ENCODE assay signal across 24 cellular contexts in the genomic region with DNA sequence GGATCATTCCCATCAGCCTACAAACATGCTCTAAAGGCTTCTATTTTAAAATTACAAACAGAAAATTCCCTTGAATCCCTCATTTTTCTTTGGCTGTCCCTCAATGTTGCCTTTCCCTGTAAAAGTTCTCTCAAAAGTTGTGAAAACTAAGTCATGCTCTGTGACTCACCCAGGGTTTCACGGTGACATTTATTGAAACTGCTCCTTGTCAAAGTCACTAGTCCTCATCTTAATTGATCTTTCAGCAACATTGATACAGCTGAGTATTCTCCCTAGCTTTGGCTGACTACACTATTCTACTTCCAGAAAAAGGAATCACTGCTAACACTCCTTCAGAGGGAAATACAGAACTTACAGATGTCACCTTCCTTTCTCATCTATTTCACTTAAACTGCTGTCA.
DNase-seq lines count a peak whose midpoint lies in the region; ATAC-seq, FAIRE-seq and TF ChIP-seq lines count a peak whose summit lies in the region.
"Had no signal": no experiment of that assay in that cellular context is flagged by ENCODE, and none has a peak within 500 bp of the region (broad histone marks: within the 10 kb centered on the region; RNA-seq: fewer than 3 reads in every experiment).

No MANE protein-coding gene starts in this region.

- TF ChIP-seq EP300 in GM12878 (IDR thresholded peaks at IDR 0.05; ENCODE audit: borderline replicate concordance in 1 of 2, control insufficient read depth in 1 of 2, low read depth in 2 of 2, low read length in 2 of 2) = no peak

- no peak overlapping the region for H3K27ac ChIP-seq in MM.1S (ENCODE audit: low read length)
- H3K27ac ChIP-seq in OCI-LY3 (ENCODE audit: low read length) = no peak overlapping the region
- no peak overlapping the region for H3K27ac ChIP-seq in GM12878 (ENCODE audit: control insufficient read depth, insufficient read depth)
- H3K27ac ChIP-seq: BLaER1 had no signal

- H3F3A ChIP-seq in MM.1S (ENCODE audit: insufficient read depth, low read length) = peaks cover 3% of the 10 kb centered on the region; the same call in 1 of the 2 replicates

- H3K79me2 ChIP-seq in MM.1S (ENCODE audit: low read length) (no peaks in the 10 kb centered on the region), OCI-LY3 (ENCODE audit: low read length) (no peaks in the 10 kb centered on the region), GM12878 (ENCODE audit: control insufficient read depth, insufficient read depth, low read length) (no peaks in the 10 kb centered on the region)

- intact Hi-C loops in GM12878 (cut with micrococcal nuclease; ENCODE audit: unreplicated experiment) = no loop called here

- no peak for DNase-seq in GM18507 (ENCODE audit: extremely low spot score, insufficient read length, low read depth)
- no peak for DNase-seq in MM.1S
- DNase-seq in GM12878 (ENCODE audit: low read depth, low spot score) = no peak
- DNase-seq in NCI-H187 treated with DMSO at 0.1 percent for 48 hours (lab: John Stamatoyannopoulos, UW) = no peak
- DNase-seq in NCI-H446 (lab: John Stamatoyannopoulos, UW) = no peak
- no peak for DNase-seq in COLO668 (lab: John Stamatoyannopoulos, UW; ENCODE audit: unreplicated experiment)
- DNase-seq: 8988T; ACHN; BE2C; C1 segment of cervical spinal cord; Caco-2; Calu3; CD4-positive, alpha-beta memory T cell; CD4-positive, CD25-positive, alpha-beta regulatory T cell; CD8-positive, alpha-beta memory T cell; DMS79 treated with DMSO at 0.1 percent for 48 hours; GF-D8 had no signal

- TF ChIP-seq POLR2A in GM12878 (IDR thresholded peaks at IDR 0.05; ENCODE audit: low read depth, low read length) = no peak

- CTCF ChIA-PET in GM12878 (lab: Yijun Ruan, JAX) = no interaction called here

- H2AFZ ChIP-seq in MM.1S (ENCODE audit: low read length) (no peak overlapping the region), OCI-LY3 (ENCODE audit: low read depth, low read length) (no peak overlapping the region), GM12878 (ENCODE audit: control insufficient read depth, low read depth, low read length) (no peak overlapping the region)

- POLR2A ChIA-PET in GM12878 (lab: Charles Lee) = no interaction called here

- in situ Hi-C loops in GM12878 (cut with MboI) = no loop called here

- no peaks in the 10 kb centered on the region for H4K20me1 ChIP-seq in MM.1S (ENCODE audit: insufficient read depth, low read length)
- no peaks in the 10 kb centered on the region for H4K20me1 ChIP-seq in OCI-LY3 (ENCODE audit: insufficient read depth, low read length)
- no peaks in the 10 kb centered on the region for H4K20me1 ChIP-seq in GM12878 (ENCODE audit: control insufficient read depth, insufficient read depth)
- H4K20me1 ChIP-seq: BLaER1 had no signal

- RAD21 ChIA-PET in GM12878 (lab: Charles Lee; ENCODE audit: unreplicated experiment) = no interaction called here

- ATAC-seq in GM12878 = peak; percentile 53

- H3K4me3 ChIP-seq in MM.1S (ENCODE audit: low read length) (no peak overlapping the region), OCI-LY3 (ENCODE audit: low read length) (no peak overlapping the region), GM12878 (no peak overlapping the region)
- H3K4me3 ChIP-seq: BLaER1 had no signal

- H3K36me3 ChIP-seq in MM.1S (replicated peaks; ENCODE audit: insufficient read depth, low read length) = no peaks in the 10 kb centered on the region
- H3K36me3 ChIP-seq in OCI-LY3 (replicated peaks; ENCODE audit: low read depth, low read length) = no peaks in the 10 kb centered on the region
- H3K36me3 ChIP-seq in GM12878 (ENCODE audit: control insufficient read depth in 2 of 2, insufficient read depth in 2 of 2, low read length in 1 of 2) = no peaks in the 10 kb centered on the region
- H3K36me3 ChIP-seq: BE2C, BLaER1 had no signal

- FAIRE-seq in GM18507 (lab: Jason Lieb, UNC) = peak; percentile 49
- peak; percentile 71 for FAIRE-seq in GM12878 (lab: Jason Lieb, UNC)
- FAIRE-seq: A204.1, D721Med, G401.6, GM12892, GM19239 had no signal

- BruUV-seq in GM12878 (replicated peaks; lab: Mats Ljungman, UMichigan) = no TSS peak

- TF ChIP-seq CTCF in MM.1S (IDR thresholded peaks at IDR 0.05; ENCODE audit: low read length) = no peak
- TF ChIP-seq CTCF in OCI-LY3 (IDR thresholded peaks at IDR 0.05; ENCODE audit: low read depth, low read length) = no peak
- TF ChIP-seq CTCF in GM12878 (IDR thresholded peaks at IDR 0.05 in 2 of 3, conservative IDR thresholded peaks at IDR 0.05 in 1 of 3; ENCODE audit: control insufficient read depth in 2 of 3, extremely low read depth in 1 of 3, insufficient read depth in 1 of 3, low read depth in 3 of 3, low read length in 3 of 3) = no peak

- TF ChIP-seq RAD21 in GM12878 (IDR thresholded peaks at IDR 0.05; ENCODE audit: insufficient read depth, low read depth, low read length) = no peak

- 0% methylated on average over 1 of the region's 1 CpG for WGBS in GM12878 (ENCODE audit: insufficient coverage, insufficient replicate concordance, low lambda C conversion rate, missing lambda C conversion rate)

- H3K4me1 ChIP-seq in MM.1S (ENCODE audit: low read length) (peaks cover 11% of the 10 kb centered on the region), OCI-LY3 (ENCODE audit: low read length) (peaks cover 8% of the 10 kb centered on the region), GM12878 (ENCODE audit: control insufficient read depth, insufficient read depth, low read length) (peaks cover 6% of the 10 kb centered on the region)
- H3K4me1 ChIP-seq: BE2C, BLaER1, Caco-2 had no signal

- H3K4me2 ChIP-seq in MM.1S (ENCODE audit: low read depth, low read length) (0 out of 2 replicates have a peak overlapping the region, but pooled peaks have one; percentile 8), OCI-LY3 (ENCODE audit: low read length) (peak overlapping the region; percentile 54), GM12878 (ENCODE audit: control insufficient read depth, insufficient read depth) (no peak overlapping the region)
- H3K4me2 ChIP-seq: BLaER1 had no signal

- H3K9ac ChIP-seq in MM.1S (ENCODE audit: low read length) = no peak overlapping the region
- no peak overlapping the region for H3K9ac ChIP-seq in OCI-LY3 (ENCODE audit: low read length)
- H3K9ac ChIP-seq in GM12878 (ENCODE audit: control insufficient read depth, insufficient read depth, low read length) = no peak overlapping the region
- H3K9ac ChIP-seq: BLaER1 had no signal

- SMC1A ChIA-PET in GM12878 (lab: Charles Lee; ENCODE audit: uncharacterized antibody, unreplicated experiment) = no interaction called here

- no peaks in the 10 kb centered on the region for H3K27me3 ChIP-seq in MM.1S (replicated peaks; ENCODE audit: insufficient read depth, low read length)
- peaks cover 2% of the 10 kb centered on the region; the same call in 1 of the 2 replicates for H3K27me3 ChIP-seq in OCI-LY3 (ENCODE audit: low read depth, low read length)
- peaks cover 2 to 6% of the 10 kb centered on the region in 2 experiments for H3K27me3 ChIP-seq in GM12878 (replicated peaks in 1 of 2; ENCODE audit: control insufficient read depth in 2 of 2, insufficient read depth in 2 of 2, low read length in 1 of 2)
- H3K27me3 ChIP-seq: BLaER1 had no signal

- H3K9me3 ChIP-seq in MM.1S (replicated peaks; ENCODE audit: insufficient read depth, low read length) (no peaks in the 10 kb centered on the region), OCI-LY3 (ENCODE audit: insufficient read depth, low read length) (no peaks in the 10 kb centered on the region), GM12878 (replicated peaks; ENCODE audit: control insufficient read depth, insufficient read depth, low read length) (no peaks in the 10 kb centered on the region; the same call in 2 of the 3 replicates)
- H3K9me3 ChIP-seq: BE2C, Caco-2 had no signal

- H3K9me2 ChIP-seq in MM.1S (replicated peaks; ENCODE audit: insufficient read depth, low read length) = no peaks in the 10 kb centered on the region

TF ChIP-seq in GM12878, 131 proteins besides CTCF, POLR2A, EP300 and RAD21 (continues in another document):
- no peak for TF ChIP-seq CHD4 (IDR thresholded peaks at IDR 0.05)
- TF ChIP-seq SIX5 (IDR thresholded peaks at IDR 0.05; ENCODE audit: low read depth, low read length, severe bottlenecking) = no peak
- no peak for TF ChIP-seq LARP7 (IDR thresholded peaks at IDR 0.05)
- no peak for TF ChIP-seq SMARCA5 (IDR thresholded peaks at IDR 0.05)
- TF ChIP-seq, protein P1, sequence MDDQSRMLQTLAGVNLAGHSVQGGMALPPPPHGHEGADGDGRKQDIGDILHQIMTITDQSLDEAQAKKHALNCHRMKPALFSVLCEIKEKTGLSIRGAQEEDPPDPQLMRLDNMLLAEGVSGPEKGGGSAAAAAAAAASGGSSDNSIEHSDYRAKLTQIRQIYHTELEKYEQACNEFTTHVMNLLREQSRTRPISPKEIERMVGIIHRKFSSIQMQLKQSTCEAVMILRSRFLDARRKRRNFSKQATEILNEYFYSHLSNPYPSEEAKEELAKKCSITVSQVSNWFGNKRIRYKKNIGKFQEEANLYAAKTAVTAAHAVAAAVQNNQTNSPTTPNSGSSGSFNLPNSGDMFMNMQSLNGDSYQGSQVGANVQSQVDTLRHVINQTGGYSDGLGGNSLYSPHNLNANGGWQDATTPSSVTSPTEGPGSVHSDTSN (IDR thresholded peaks at IDR 0.05; ENCODE audit: insufficient replicate concordance, low read depth, low read length) = no peak
- no peak for TF ChIP-seq CHD1 (IDR thresholded peaks at IDR 0.05; ENCODE audit: low read depth, low read length)
- no peak for TF ChIP-seq SMAD5 (IDR thresholded peaks at IDR 0.05; ENCODE audit: low read depth)
- no peak for TF ChIP-seq ZBTB33 (IDR thresholded peaks at IDR 0.05)
